1 cellular context compared by ENCODE assay signal in the genomic region with DNA sequence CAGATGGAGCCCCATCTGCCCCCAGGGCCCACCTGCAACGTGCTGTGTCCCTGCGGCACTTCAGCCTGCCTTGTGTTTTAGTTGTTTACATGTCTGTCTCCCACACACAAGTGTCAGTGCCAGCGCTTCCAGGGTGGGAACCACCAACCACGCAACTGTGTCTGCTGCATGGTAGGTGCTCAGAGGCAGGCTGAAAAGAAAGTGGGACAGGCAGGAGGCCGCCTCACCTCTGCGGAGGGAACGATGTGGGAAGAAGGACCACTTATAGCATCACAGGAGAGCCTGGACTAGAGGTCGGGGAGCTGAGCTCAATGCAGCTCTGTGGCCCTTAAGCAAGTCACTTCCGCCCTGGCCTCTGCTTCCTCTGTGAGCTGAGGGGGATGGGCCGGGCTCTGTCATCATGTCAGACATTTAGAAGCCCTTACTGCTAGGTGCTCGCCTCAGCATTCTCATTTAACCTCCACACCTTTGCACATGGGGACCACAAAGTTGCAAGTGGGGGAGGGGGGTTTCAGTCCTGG.
TF ChIP-seq lines count a peak whose summit lies in the region.

No MANE protein-coding gene starts in this region.

TF ChIP-seq in K562, 482 proteins besides CTCF, POLR2A, EP300 and RAD21 (continued from another document and continues in another):
- TF ChIP-seq BMI1 (IDR thresholded peaks at IDR 0.05; ENCODE audit: low read length): no peak
- TF ChIP-seq USF1 (CRISPR knock-in tag; IDR thresholded peaks at IDR 0.05): no peak
- TF ChIP-seq NFRKB (IDR thresholded peaks at IDR 0.05; ENCODE audit: low read depth): no peak
- TF ChIP-seq, protein P1, sequence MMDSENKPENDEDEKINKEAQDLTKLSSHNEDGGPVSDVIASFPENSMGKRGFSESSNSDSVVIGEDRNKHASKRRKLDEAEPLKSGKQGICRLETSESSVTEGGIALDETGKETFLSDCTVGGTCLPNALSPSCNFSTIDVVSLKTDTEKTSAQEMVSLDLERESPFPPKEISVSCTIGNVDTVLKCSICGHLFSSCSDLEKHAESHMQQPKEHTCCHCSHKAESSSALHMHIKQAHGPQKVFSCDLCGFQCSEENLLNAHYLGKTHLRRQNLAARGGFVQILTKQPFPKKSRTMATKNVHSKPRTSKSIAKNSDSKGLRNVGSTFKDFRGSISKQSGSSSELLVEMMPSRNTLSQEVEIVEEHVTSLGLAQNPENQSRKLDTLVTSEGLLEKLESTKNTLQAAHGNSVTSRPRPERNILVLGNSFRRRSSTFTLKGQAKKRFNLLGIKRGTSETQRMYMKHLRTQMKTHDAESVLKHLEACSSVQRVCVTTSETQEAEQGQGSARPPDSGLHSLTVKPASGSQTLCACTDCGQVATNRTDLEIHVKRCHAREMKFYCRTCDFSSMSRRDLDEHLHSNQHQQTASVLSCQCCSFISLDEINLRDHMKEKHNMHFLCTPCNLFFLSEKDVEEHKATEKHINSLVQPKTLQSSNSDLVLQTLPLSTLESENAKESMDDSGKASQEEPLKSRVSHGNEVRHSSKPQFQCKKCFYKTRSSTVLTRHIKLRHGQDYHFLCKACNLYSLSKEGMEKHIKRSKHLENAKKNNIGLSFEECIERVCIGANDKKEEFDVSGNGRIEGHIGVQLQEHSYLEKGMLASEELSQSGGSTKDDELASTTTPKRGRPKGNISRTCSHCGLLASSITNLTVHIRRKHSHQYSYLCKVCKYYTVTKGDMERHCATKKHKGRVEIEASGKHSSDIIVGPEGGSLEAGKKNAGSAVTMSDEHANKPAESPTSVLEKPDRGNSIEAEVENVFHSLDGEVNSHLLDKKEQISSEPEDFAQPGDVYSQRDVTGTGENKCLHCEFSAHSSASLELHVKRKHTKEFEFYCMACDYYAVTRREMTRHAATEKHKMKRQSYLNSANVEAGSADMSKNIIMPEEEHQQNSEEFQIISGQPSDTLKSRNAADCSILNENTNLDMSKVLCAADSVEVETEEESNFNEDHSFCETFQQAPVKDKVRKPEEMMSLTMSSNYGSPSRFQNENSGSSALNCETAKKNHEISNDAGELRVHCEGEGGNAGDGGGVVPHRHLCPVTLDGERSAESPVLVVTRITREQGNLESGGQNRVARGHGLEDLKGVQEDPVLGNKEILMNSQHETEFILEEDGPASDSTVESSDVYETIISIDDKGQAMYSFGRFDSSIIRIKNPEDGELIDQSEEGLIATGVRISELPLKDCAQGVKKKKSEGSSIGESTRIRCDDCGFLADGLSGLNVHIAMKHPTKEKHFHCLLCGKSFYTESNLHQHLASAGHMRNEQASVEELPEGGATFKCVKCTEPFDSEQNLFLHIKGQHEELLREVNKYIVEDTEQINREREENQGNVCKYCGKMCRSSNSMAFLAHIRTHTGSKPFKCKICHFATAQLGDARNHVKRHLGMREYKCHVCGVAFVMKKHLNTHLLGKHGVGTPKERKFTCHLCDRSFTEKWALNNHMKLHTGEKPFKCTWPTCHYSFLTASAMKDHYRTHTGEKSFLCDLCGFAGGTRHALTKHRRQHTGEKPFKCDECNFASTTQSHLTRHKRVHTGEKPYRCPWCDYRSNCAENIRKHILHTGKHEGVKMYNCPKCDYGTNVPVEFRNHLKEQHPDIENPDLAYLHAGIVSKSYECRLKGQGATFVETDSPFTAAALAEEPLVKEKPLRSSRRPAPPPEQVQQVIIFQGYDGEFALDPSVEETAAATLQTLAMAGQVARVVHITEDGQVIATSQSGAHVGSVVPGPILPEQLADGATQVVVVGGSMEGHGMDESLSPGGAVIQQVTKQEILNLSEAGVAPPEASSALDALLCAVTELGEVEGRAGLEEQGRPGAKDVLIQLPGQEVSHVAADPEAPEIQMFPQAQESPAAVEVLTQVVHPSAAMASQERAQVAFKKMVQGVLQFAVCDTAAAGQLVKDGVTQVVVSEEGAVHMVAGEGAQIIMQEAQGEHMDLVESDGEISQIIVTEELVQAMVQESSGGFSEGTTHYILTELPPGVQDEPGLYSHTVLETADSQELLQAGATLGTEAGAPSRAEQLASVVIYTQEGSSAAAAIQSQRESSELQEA (IDR thresholded peaks at IDR 0.05; ENCODE audit: low read depth): no peak
- TF ChIP-seq DDX20 (tag; IDR thresholded peaks at IDR 0.05; ENCODE audit: low read depth): 0 out of 2 replicates have a peak, but pooled peaks have one; percentile 39
- 0 out of 2 replicates have a peak, but pooled peaks have one; percentile 10 for TF ChIP-seq ZNF324 (CRISPR knock-in tag; IDR thresholded peaks at IDR 0.05)
- TF ChIP-seq ZNF830 (CRISPR knock-in tag; IDR thresholded peaks at IDR 0.05): 0 out of 2 replicates have a peak, but pooled peaks have one; percentile 2
- TF ChIP-seq CBFB (CRISPR knock-in tag; IDR thresholded peaks at IDR 0.05): no peak
- no peak for TF ChIP-seq C11orf30 (IDR thresholded peaks at IDR 0.05; ENCODE audit: low read depth)
- no peak for TF ChIP-seq XRCC5 (IDR thresholded peaks at IDR 0.05; ENCODE audit: low read depth, low read length)
- TF ChIP-seq SPI1 (IDR thresholded peaks at IDR 0.05; ENCODE audit: borderline replicate concordance, low read depth, low read length): peak; percentile 88
- TF ChIP-seq DPF2 (IDR thresholded peaks at IDR 0.05): peak; percentile 53; the same call in 1 of the 2 replicates
- no peak for TF ChIP-seq FOXM1 (IDR thresholded peaks at IDR 0.05; ENCODE audit: low read depth)
- no peak for TF ChIP-seq FOXM1 (CRISPR knock-in tag; IDR thresholded peaks at IDR 0.05; ENCODE audit: low read depth)
- no peak for TF ChIP-seq SMAD2 (IDR thresholded peaks at IDR 0.05; ENCODE audit: low read depth, low read length)
- TF ChIP-seq CBFA2T3 (IDR thresholded peaks at IDR 0.05): no peak
- TF ChIP-seq SAFB (IDR thresholded peaks at IDR 0.05; ENCODE audit: borderline replicate concordance, low read depth, low read length): no peak
- TF ChIP-seq MGA (IDR thresholded peaks at IDR 0.05): no peak
- TF ChIP-seq CSDE1 (IDR thresholded peaks at IDR 0.05): no peak
- TF ChIP-seq, protein P2, sequence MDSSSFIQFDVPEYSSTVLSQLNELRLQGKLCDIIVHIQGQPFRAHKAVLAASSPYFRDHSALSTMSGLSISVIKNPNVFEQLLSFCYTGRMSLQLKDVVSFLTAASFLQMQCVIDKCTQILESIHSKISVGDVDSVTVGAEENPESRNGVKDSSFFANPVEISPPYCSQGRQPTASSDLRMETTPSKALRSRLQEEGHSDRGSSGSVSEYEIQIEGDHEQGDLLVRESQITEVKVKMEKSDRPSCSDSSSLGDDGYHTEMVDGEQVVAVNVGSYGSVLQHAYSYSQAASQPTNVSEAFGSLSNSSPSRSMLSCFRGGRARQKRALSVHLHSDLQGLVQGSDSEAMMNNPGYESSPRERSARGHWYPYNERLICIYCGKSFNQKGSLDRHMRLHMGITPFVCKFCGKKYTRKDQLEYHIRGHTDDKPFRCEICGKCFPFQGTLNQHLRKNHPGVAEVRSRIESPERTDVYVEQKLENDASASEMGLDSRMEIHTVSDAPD (CRISPR knock-in tag; IDR thresholded peaks at IDR 0.05): no peak
- TF ChIP-seq PTBP1 (IDR thresholded peaks at IDR 0.05; ENCODE audit: low read depth, low read length): no peak
- TF ChIP-seq CBX5 (IDR thresholded peaks at IDR 0.05; ENCODE audit: borderline replicate concordance, low read depth): no peak
- TF ChIP-seq ARNT (IDR thresholded peaks at IDR 0.05): no peak
- TF ChIP-seq ZNF175 (CRISPR knock-in tag; IDR thresholded peaks at IDR 0.05; ENCODE audit: low read depth): no peak
- no peak for TF ChIP-seq SRSF1 (IDR thresholded peaks at IDR 0.05; ENCODE audit: low read depth, low read length)
- TF ChIP-seq FOXP1 (CRISPR knock-in tag; IDR thresholded peaks at IDR 0.05): no peak
- TF ChIP-seq IRF9 (tag; IDR thresholded peaks at IDR 0.05): no peak
- no peak for TF ChIP-seq ZNF253 (CRISPR knock-in tag; conservative IDR thresholded peaks at IDR 0.05)
- TF ChIP-seq ATF1 (CRISPR knock-in tag; IDR thresholded peaks at IDR 0.05): no peak
- TF ChIP-seq ATF1 (tag; IDR thresholded peaks at IDR 0.05): peak; percentile 57
- TF ChIP-seq TEAD4 (IDR thresholded peaks at IDR 0.05; ENCODE audit: low read length): no peak
- TF ChIP-seq TEAD4 (CRISPR knock-in tag; IDR thresholded peaks at IDR 0.05; ENCODE audit: borderline replicate concordance): no peak
- TF ChIP-seq ARID1B (IDR thresholded peaks at IDR 0.05): 0 out of 2 replicates have a peak, but pooled peaks have one; percentile 23
